Comparison of ENCODE assay signal across 8 cellular contexts in the genomic region with DNA sequence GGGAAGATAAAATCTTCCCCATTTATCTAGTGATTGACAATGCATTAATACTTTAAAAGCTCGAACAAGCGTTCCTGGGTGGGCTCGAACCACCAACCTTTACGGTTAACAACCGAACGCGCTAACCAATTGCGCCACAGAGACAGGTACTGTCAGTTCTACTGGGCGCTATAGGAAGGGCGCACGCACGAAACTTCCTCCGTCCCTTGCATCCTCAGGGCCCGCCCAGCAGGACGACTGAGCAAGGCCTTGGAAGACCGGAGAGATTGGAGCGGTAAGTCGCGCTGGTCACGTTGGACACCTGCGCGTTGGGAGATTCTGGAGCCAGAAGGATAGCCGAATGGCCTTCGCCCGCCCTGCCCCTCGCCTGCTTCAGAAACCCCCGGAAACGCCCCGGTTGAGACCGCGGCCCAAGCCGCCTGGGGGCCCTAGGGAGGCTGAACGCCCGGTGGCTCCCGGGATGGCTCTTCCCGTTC. TPM values are rescaled to one million over a fixed set of nuclear protein-coding genes. Genes with fewer than 3 reads are reported as not detected.
DNase-seq lines count a peak whose midpoint lies in the region; ATAC-seq and TF ChIP-seq lines count a peak whose summit lies in the region.
"Not testable (repeated sequence)": the region's sequence is repeated elsewhere in the genome, so short reads cannot be mapped to it uniquely, and the experiment has no call there.

No MANE protein-coding gene starts in this region.

- not testable (repeated sequence) for H3K27me3 ChIP-seq in thymus (ENCODE audit: control insufficient read depth, insufficient read depth)

- 3% methylated on average over 34 of the region's 36 CpGs for WGBS in thymus

- not testable (repeated sequence) for H3K4me1 ChIP-seq in thymus (ENCODE audit: control insufficient read depth, insufficient read depth, low read length)

- not testable (repeated sequence) for H3K9me3 ChIP-seq in thymus (ENCODE audit: control insufficient read depth)

- not testable (repeated sequence) for H3K27ac ChIP-seq in thymus (ENCODE audit: low read depth)

- intact Hi-C loops in Right ventricle myocardium inferior (cut with DNase I): not testable (repeated sequence)

- not testable (repeated sequence) for ATAC-seq in Right ventricle myocardium inferior

- DNase-seq in GM04504 (ENCODE audit: low read depth) (peak; percentile 7), RPMI8226 (peak; percentile 13), activated T-cell treated with anti-CD3 and anti-CD28 coated beads for 1 hour (ENCODE audit: low read depth) (peak; percentile 42), cardiac fibroblast (ENCODE audit: low read depth in 2 of 2) (peak; percentile 21 to 76), Right ventricle myocardium inferior (ENCODE audit: missing footprints) (peak; percentile 64), mucosa of gallbladder (ENCODE audit: low spot score) (peak; percentile 47)
- peak; percentile 80 for DNase-seq in stimulated activated CD4-positive, alpha-beta T cell treated with anti-CD3 and anti-CD28 coated beads, Interleukin-15, amount 100 ng/mL, for 24 hours

- H3K36me3 ChIP-seq in thymus (ENCODE audit: control insufficient read depth, insufficient read depth): not testable (repeated sequence)

- H3K4me3 ChIP-seq in cardiac fibroblast (replicated peaks in 1 of 2; ENCODE audit: low read depth in 2 of 2, low read length in 2 of 2) (peak overlapping the region; percentile 19 to 36), thymus (ENCODE audit: low read length) (peak overlapping the region; percentile 36)

- TF ChIP-seq CTCF in cardiac fibroblast (IDR thresholded peaks at IDR 0.05; ENCODE audit: low read depth, low read length): not testable (repeated sequence)

RNA-seq across cellular contexts. Expression of gene PPIAL4C, which starts 25.3 kb away (rescaled TPM):
- total RNA-seq in Right ventricle myocardium inferior: not detected
- total RNA-seq in mucosa of gallbladder: not detected
- polyA plus RNA-seq in thymus: 1.6 TPM

Comparison
In these comparisons a context has a peak if more than half of its experiments do, and no peak if none do; other contexts are left out.
1. DNase-seq: peak in every context shown above with its lines; median percentile 80 in stimulated activated CD4-positive, alpha-beta T cell treated with anti-CD3 and anti-CD28 coated beads, Interleukin-15, amount 100 ng/mL, for 24 hours; 64 in Right ventricle myocardium inferior; 48 in cardiac fibroblast; 47 in mucosa of gallbladder; 42 in activated T-cell treated with anti-CD3 and anti-CD28 coated beads for 1 hour; 13 in RPMI8226; 7 in GM04504.